Comparison of ENCODE assay signal across 8 cellular contexts in genomic region chr19:5001547-5002131, GRCh38. TPM values are rescaled to one million over a fixed set of nuclear protein-coding genes. Genes with fewer than 3 reads are reported as not detected.
A peak's percentile ranks its signal among the peaks of the same experiment; 100 is the strongest.
DNase-seq lines count a peak whose midpoint lies in the region; ATAC-seq and TF ChIP-seq lines count a peak whose summit lies in the region.

No MANE protein-coding gene starts in this region.

- TF ChIP-seq POLR2A in transverse colon (IDR thresholded peaks at IDR 0.05): no peak

- no peak overlapping the region for H3K4me3 ChIP-seq in lung
- no peak overlapping the region for H3K4me3 ChIP-seq in transverse colon

- H3K27me3 Mint-ChIP-seq in MCF 10A (ENCODE audit: insufficient read depth, unreplicated experiment): no peaks in the 10 kb centered on the region

- in situ Hi-C loops in SK-MEL-5 (cut with HindIII; ENCODE audit: low pct_unique_long_range_greater_than_20kb, low sequenced_read_pairs) (no loop called here), transverse colon (cut with MboI; ENCODE audit: low pct_ligation_motif_present in 1 of 4, low pct_unique_long_range_greater_than_20kb in 1 of 4, low sequenced_read_pairs in 3 of 4) (no loop called here)

- no TSS peak for BruUV-seq in MCF 10A (replicated peaks; lab: Mats Ljungman, UMichigan)

- TF ChIP-seq CTCF in AG09319 (IDR thresholded peaks at IDR 0.05; ENCODE audit: low read depth, low read length) (peak; percentile 84), MCF 10A (IDR thresholded peaks at IDR 0.05; ENCODE audit: unreplicated experiment) (peak; percentile 41), lung (IDR thresholded peaks at IDR 0.05; ENCODE audit: control extremely low read depth, extremely low read depth) (peak; percentile 20), transverse colon (IDR thresholded peaks at IDR 0.05) (peak; percentile 51 to 60 (median 55))

- H3K36me3 ChIP-seq in lung (ENCODE audit: control insufficient read depth in 2 of 2, insufficient read depth in 2 of 2, low read length in 2 of 2) (peaks cover 0 to 3% of the 10 kb centered on the region in 2 donors), transverse colon (no peaks in the 10 kb centered on the region)

- DNase-seq in AG09319 (ENCODE audit: extremely low read depth, low read depth) (peak; percentile 79), H4 (ENCODE audit: low spot score) (peak; percentile 45), SK-MEL-5 (ENCODE audit: low read depth, low spot score) (peak; percentile 56), MCF 10A (ENCODE audit: unreplicated experiment) (peak; percentile 58), lung (ENCODE audit: low spot score) (no peak), transverse colon (no peak), KG1 (lab: John Stamatoyannopoulos, UW) (no peak), NCI-H345 (lab: John Stamatoyannopoulos, UW) (no peak)

- no peak for ATAC-seq in lung (ENCODE audit: insufficient read depth, low FRiP score)

- H3K9me3 Mint-ChIP-seq in MCF 10A (ENCODE audit: unreplicated experiment): peaks cover 5% of the 10 kb centered on the region

- POLR2A ChIA-PET in MCF 10A (lab: Yijun Ruan, JAX): interaction anchor here (0.7 kb wide), 1 partner anchor 29 kb away, joined by 3 read pairs; no protein-coding TSS in a partner anchor

- WGBS in lung, 2 donors: 77 to 78% methylated on average over 5 of the region's 5 CpGs
- WGBS in transverse colon (ENCODE audit: low coverage in 1 of 2), 2 donors: 76% methylated on average over 5 of the region's 5 CpGs; no CpG with 5 or more reads in 1 of the 2 donors

- no peak overlapping the region for H3K4me3 Mint-ChIP-seq in MCF 10A (ENCODE audit: unreplicated experiment)

- H3K36me3 Mint-ChIP-seq in MCF 10A (ENCODE audit: insufficient read depth, unreplicated experiment): peaks cover 13% of the 10 kb centered on the region

- H3K27me3 ChIP-seq in lung (ENCODE audit: control insufficient read depth, insufficient read depth) (no peaks in the 10 kb centered on the region), transverse colon (no peaks in the 10 kb centered on the region)

- H3K27ac ChIP-seq in lung (ENCODE audit: low read depth in 1 of 2, low read length in 1 of 2): no peak overlapping the region
- H3K27ac ChIP-seq in transverse colon: no peak overlapping the region

- H3K4me1 Mint-ChIP-seq in MCF 10A (ENCODE audit: insufficient read depth, unreplicated experiment): peaks cover 7% of the 10 kb centered on the region

- peak overlapping the region; percentile 90 for H3K27ac Mint-ChIP-seq in MCF 10A (ENCODE audit: low read depth, unreplicated experiment)

- intact Hi-C loops in MCF 10A (cut with micrococcal nuclease) (no loop called here), transverse colon (cut with DNase I; ENCODE audit: low total_unique reads) (no loop called here)

- no peak for TF ChIP-seq EP300 in transverse colon (IDR thresholded peaks at IDR 0.05; ENCODE audit: low read depth)

- CTCF ChIA-PET in MCF 10A (lab: Yijun Ruan, JAX): interaction anchor here (0.6 to 1.4 kb wide), 11 partner anchors 12 to 93 kb away, joined by 3 to 6 read pairs (median 3); no protein-coding TSS in a partner anchor

- H3K4me1 ChIP-seq in lung (ENCODE audit: control insufficient read depth in 2 of 2, insufficient read depth in 2 of 2, low read length in 2 of 2) (no peaks in the 10 kb centered on the region), transverse colon (peaks cover 0 to 14% (median 10%) of the 10 kb centered on the region in 4 donors)

- H3K9me3 ChIP-seq in lung (ENCODE audit: control insufficient read depth in 2 of 2, insufficient read depth in 1 of 2, low read length in 1 of 2) (no peaks in the 10 kb centered on the region), transverse colon (no peaks in the 10 kb centered on the region)

RNA-seq across cellular contexts. Expression of gene KDM4B, which starts 32.7 kb away (rescaled TPM):
- 4.6 and 7.2 TPM in 2 replicates for total RNA-seq in H4 (2014; rRNA removed; shearing (Covaris generic))
- total RNA-seq in SK-MEL-5 (2014; rRNA removed; shearing (Covaris generic)): 3.6 and 6.0 TPM in 2 replicates
- 9.8 and 12.8 TPM in 2 replicates for polyA plus RNA-seq in SK-MEL-5 (2015; cell fraction: cytosol; rRNA removed)
- polyA plus RNA-seq in SK-MEL-5 (2015; cell fraction: nucleus; rRNA removed): 10.0 and 14.7 TPM in 2 replicates
- total RNA-seq in MCF 10A (2022) (34.4 and 36.3 TPM in 2 replicates), lung (10 to 100 TPM; 31.9 to 49.5 TPM), transverse colon (10 to 100 TPM; 26.6 to 84.2 (median 39.9) TPM)
- 10 to 100 TPM; 17.1 to 17.5 TPM for polyA plus RNA-seq in lung

Comparison
In these comparisons a context has a peak if more than half of its experiments do, and no peak if none do; other contexts are left out.
1. DNase-seq: peak in AG09319 (single experiment), H4 (single experiment), SK-MEL-5 (single experiment) and MCF 10A (single experiment); none in lung (single experiment), transverse colon (single experiment), KG1 (single experiment) and NCI-H345 (single experiment).
2. CTCF ChIP-seq: peak in every context shown above with its lines; median percentile 84 in AG09319; 55 in transverse colon; 41 in MCF 10A; 20 in lung.